Comparison of ENCODE assay signal across 13 cellular contexts in genomic region chr6:9851541-9852380, GRCh38.
DNase-seq lines count a peak whose midpoint lies in the region; ATAC-seq, FAIRE-seq and TF ChIP-seq lines count a peak whose summit lies in the region.
"Had no signal": no experiment of that assay in that cellular context is flagged by ENCODE, and none has a peak within 500 bp of the region (broad histone marks: within the 10 kb centered on the region; RNA-seq: fewer than 3 reads in every experiment).

No MANE protein-coding gene starts in this region.

- no peak for FAIRE-seq in GM12891 (lab: Jason Lieb, UNC)

- H3K4me1 ChIP-seq in naive thymus-derived CD4-positive, alpha-beta T cell (ENCODE audit: control insufficient read depth in 2 of 2, insufficient read depth in 2 of 2, low read length in 2 of 2), result no peaks in the 10 kb centered on the region

- H3K27me3 ChIP-seq in naive thymus-derived CD4-positive, alpha-beta T cell (ENCODE audit: control insufficient read depth in 2 of 2, insufficient read depth in 2 of 2, low read length in 2 of 2), result no peaks in the 10 kb centered on the region

- no peak overlapping the region for H3K4me3 Mint-ChIP-seq in naive thymus-derived CD4-positive, alpha-beta T cell
- H3K4me3 Mint-ChIP-seq: mesothelial cell of epicardium had no signal

- CTCF ChIA-PET in HEK293T (lab: Yijun Ruan, JAX), result interaction anchor here (0.9 kb wide), 1 partner anchor 438 kb away, joined by 3 read pairs; no protein-coding TSS in a partner anchor
- CTCF ChIA-PET in naive thymus-derived CD4-positive, alpha-beta T cell (lab: Charles Lee), result no interaction called here

- H3K27ac Mint-ChIP-seq in naive thymus-derived CD4-positive, alpha-beta T cell, result no peak overlapping the region
- H3K27ac Mint-ChIP-seq: mesothelial cell of epicardium had no signal

- intact Hi-C loops in naive thymus-derived CD4-positive, alpha-beta T cell (cut with micrococcal nuclease), result no loop called here

- H3K9me3 Mint-ChIP-seq in naive thymus-derived CD4-positive, alpha-beta T cell, result peaks cover 13 to 55% (median 36%) of the 10 kb centered on the region in 11 donors

- H3K27ac ChIP-seq in naive thymus-derived CD4-positive, alpha-beta T cell (ENCODE audit: low read depth, low read length), result no peak overlapping the region

- ATAC-seq in naive thymus-derived CD4-positive, alpha-beta T cell, result no peak

- TF ChIP-seq POLR2A in GM12891 (IDR thresholded peaks at IDR 0.05; ENCODE audit: low read depth, low read length), result no peak

- H3K36me3 ChIP-seq in naive thymus-derived CD4-positive, alpha-beta T cell (ENCODE audit: control insufficient read depth in 2 of 3, insufficient read depth in 3 of 3, low read length in 3 of 3), result no peaks in the 10 kb centered on the region

- H3K4me1 Mint-ChIP-seq in naive thymus-derived CD4-positive, alpha-beta T cell, result no peaks in the 10 kb centered on the region
- H3K4me1 Mint-ChIP-seq: mesothelial cell of epicardium had no signal

- H3K9me3 ChIP-seq in naive thymus-derived CD4-positive, alpha-beta T cell (ENCODE audit: control insufficient read depth in 2 of 3, low read length in 3 of 3), result peaks cover 0 to 27% (median 0%) of the 10 kb centered on the region in 3 experiments

- POLR2A ChIA-PET in HEK293T (lab: Yijun Ruan, JAX), result no interaction called here
- POLR2A ChIA-PET in naive thymus-derived CD4-positive, alpha-beta T cell (lab: Charles Lee), result no interaction called here

- H3K36me3 Mint-ChIP-seq in naive thymus-derived CD4-positive, alpha-beta T cell, result peaks cover 0 to 9% (median 0%) of the 10 kb centered on the region in 5 donors

- no peaks in the 10 kb centered on the region for H3K27me3 Mint-ChIP-seq in naive thymus-derived CD4-positive, alpha-beta T cell

- DNase-seq in COLO668 (lab: John Stamatoyannopoulos, UW; ENCODE audit: unreplicated experiment), result peak; percentile 0
- DNase-seq in HEK293T (ENCODE audit: extremely low spot score), result peak; percentile 16
- peak; percentile 19 for DNase-seq in SW480 (ENCODE audit: low spot score)
- peak; percentile 94 for DNase-seq in islet precursor cell
- DNase-seq in SKM-1 treated with dmso at 0.1 percent for 144 hours (lab: John Stamatoyannopoulos, UW; ENCODE audit: unreplicated experiment), result no peak
- DNase-seq in anterior cingulate cortex (lab: John Stamatoyannopoulos, UW), result no peak
- no peak for DNase-seq in GM12891 (ENCODE audit: insufficient read length, low spot score)
- no peak for DNase-seq in naive thymus-derived CD4-positive, alpha-beta T cell
- DNase-seq: activated naive CD4-positive, alpha-beta T cell; DMS79 treated with DMSO at 0.1 percent for 48 hours; KBM-7 had no signal

- H3K4me3 ChIP-seq in naive thymus-derived CD4-positive, alpha-beta T cell (ENCODE audit: low read length), result no peak overlapping the region
- H3K4me3 ChIP-seq: smooth muscle cell had no signal

TF ChIP-seq in HEK293T, 16 proteins besides CTCF, POLR2A, EP300 and RAD21:
- TF ChIP-seq BHLHE40 (IDR thresholded peaks at IDR 0.05; ENCODE audit: borderline replicate concordance) (no peak), HDGF (IDR thresholded peaks at IDR 0.05; ENCODE audit: borderline replicate concordance) (no peak), CTBP1 (IDR thresholded peaks at IDR 0.05; ENCODE audit: borderline replicate concordance) (no peak), SP1 (IDR thresholded peaks at IDR 0.05) (no peak), SUZ12 (IDR thresholded peaks at IDR 0.05) (no peak), ELF4 (IDR thresholded peaks at IDR 0.05) (no peak), FOXK2 (IDR thresholded peaks at IDR 0.05) (no peak), FOXM1 (IDR thresholded peaks at IDR 0.05; ENCODE audit: borderline replicate concordance) (no peak), TARDBP (IDR thresholded peaks at IDR 0.05) (no peak), ZNF384 (IDR thresholded peaks at IDR 0.05) (no peak), ARNT (IDR thresholded peaks at IDR 0.05) (no peak), NFRKB (IDR thresholded peaks at IDR 0.05) (no peak), LEF1 (IDR thresholded peaks at IDR 0.05; ENCODE audit: borderline replicate concordance) (no peak)

TF ChIP-seq in GM12891, 5 proteins besides CTCF, POLR2A, EP300 and RAD21:
- no peak for TF ChIP-seq PAX5 (IDR thresholded peaks at IDR 0.05; ENCODE audit: insufficient read depth, low read length, severe bottlenecking)
- TF ChIP-seq POLR2AphosphoS5 (IDR thresholded peaks at IDR 0.05; ENCODE audit: low read depth, low read length), result no peak
- no peak for TF ChIP-seq TAF1 (IDR thresholded peaks at IDR 0.05; ENCODE audit: low read depth, low read length)
- no peak for TF ChIP-seq SPI1 (IDR thresholded peaks at IDR 0.05; ENCODE audit: low read depth, low read length)
- TF ChIP-seq POU2F2 (IDR thresholded peaks at IDR 0.05; ENCODE audit: low read depth, low read length), result no peak

Comparison
In these comparisons a context has a peak if more than half of its experiments do, and no peak if none do; other contexts are left out.
1. DNase-seq: peak in COLO668 (single experiment), HEK293T (single experiment), SW480 (single experiment) and islet precursor cell (single experiment); none in SKM-1 treated with dmso at 0.1 percent for 144 hours (single experiment), anterior cingulate cortex (0 of 58), GM12891 (single experiment) and naive thymus-derived CD4-positive, alpha-beta T cell (0 of 9).